ENCODE assay signal across 11 cellular contexts in the genomic region with DNA sequence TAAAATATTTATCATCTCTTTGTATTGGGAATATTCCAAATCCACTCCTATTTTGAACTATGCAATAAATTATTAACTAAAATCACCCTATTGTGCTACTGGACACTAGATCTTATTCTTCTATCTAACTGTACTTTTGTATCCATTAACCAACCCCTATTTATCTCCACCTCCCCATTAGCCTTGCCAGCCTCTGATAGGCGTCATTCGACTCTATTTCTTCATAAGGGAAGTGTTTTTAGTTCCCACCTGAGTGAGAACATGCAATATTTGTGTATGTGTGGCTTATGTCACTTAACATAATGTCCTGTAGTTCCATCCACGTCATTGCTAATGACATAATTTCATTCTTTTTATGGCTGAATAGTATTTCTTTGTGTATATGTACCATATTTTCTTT.
"Had no signal": no experiment of that assay in that cellular context is flagged by ENCODE, and none has a peak within 500 bp of the region (broad histone marks: within the 10 kb centered on the region; RNA-seq: fewer than 3 reads in every experiment).

No MANE protein-coding gene starts in this region.

- H3K9ac ChIP-seq: GM23248 had no signal

- H3K4me3 ChIP-seq: GM23248, GM23338, HAP-1 had no signal

- H3K9me3 ChIP-seq: HAP-1 had no signal

- H3K9me3 Mint-ChIP-seq: GM23338, H9 had no signal

- H3K27ac ChIP-seq: GM23248 had no signal

- H3K36me3 ChIP-seq: HAP-1 had no signal

- DNase-seq: GM23248, GOT3, H7, H9, HCEC 1CT, HFFc6 had no signal

- ATAC-seq: GM23338, HCT116 had no signal

- H3K27ac Mint-ChIP-seq: GM23338, HFFc6 had no signal

- H2AFZ ChIP-seq: GM23248, GM23338 had no signal

- H3K4me1 Mint-ChIP-seq: GM23338 had no signal

- H3K4me3 Mint-ChIP-seq: GM23338, H9, HFFc6 had no signal

- H3K4me1 ChIP-seq: HAP-1 had no signal

- FAIRE-seq: H1, H54 had no signal

- H3K4me2 ChIP-seq: GM23338 had no signal
